In the genomic region with DNA sequence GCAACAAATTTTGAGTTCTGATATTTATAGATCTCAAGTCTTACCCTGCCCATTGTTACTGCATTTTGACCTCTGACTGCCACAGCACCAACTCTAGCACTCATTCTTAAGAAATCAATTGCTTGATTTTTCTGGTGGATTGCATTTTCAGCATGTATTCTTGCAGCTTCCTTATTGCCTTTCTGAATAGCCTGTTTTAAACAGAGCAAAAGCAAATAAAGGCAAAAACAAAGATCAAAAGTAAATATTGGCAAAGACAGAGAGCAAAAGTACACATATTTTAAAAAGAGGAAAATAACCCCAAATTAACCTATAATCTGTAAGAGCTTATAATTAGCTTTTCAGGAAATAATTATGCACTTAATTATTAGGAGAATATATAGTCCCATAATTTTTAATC, we compare ENCODE assay signal across 26 cellular contexts.
"Had no signal": no experiment of that assay in that cellular context is flagged by ENCODE, and none has a peak within 500 bp of the region (broad histone marks: within the 10 kb centered on the region; RNA-seq: fewer than 3 reads in every experiment).

No MANE protein-coding gene starts in this region.

- DNase-seq: heart right ventricle; hippocampal formation; kidney; left ventricle myocardium inferior; mesendoderm; naive B cell; natural killer cell; nephron progenitor cell; occipital lobe; stimulated activated CD4-positive, alpha-beta T cell treated with anti-CD3 and anti-CD28 coated beads, Interleukin-12 subunit alpha, Interleukin-12 subunit beta, amount 100 ng/mL, for 4 hours; stimulated activated CD4-positive, alpha-beta T cell treated with anti-CD3 and anti-CD28 coated beads, Interleukin-15, amount 100 ng/mL, for 24 hours; stimulated activated CD4-positive, alpha-beta T cell treated with anti-CD3 and anti-CD28 coated beads, Interleukin-2, amount 100 ng/mL, for 24 hours; stimulated activated CD4-positive, alpha-beta T cell treated with anti-CD3 and anti-CD28 coated beads, Interleukin-4, amount 100 ng/mL, for 1 hour; stimulated activated naive CD4-positive, alpha-beta T cell; tibial artery; trophoblast cell; upper lobe of right lung; uterus had no signal

- ATAC-seq: heart right ventricle; natural killer cell; sciatic nerve; stimulated activated effector memory CD8-positive, alpha-beta T cell treated with anti-CD3 and anti-CD28 coated beads, Interleukin-12 subunit alpha, Interleukin-12 subunit beta, amount 100 ng/mL, for 72 hours; upper lobe of right lung had no signal

- H3K27ac ChIP-seq: heart right ventricle, left ventricle myocardium inferior, neural progenitor cell, neutrophil, right atrium auricular region, skin epidermis, suprapubic skin, thoracic aorta, tibial artery, upper lobe of right lung, uterus had no signal
